Comparison of ENCODE assay signal across 2 cellular contexts in genomic region chr3:112341386-112341785, GRCh38.
TF ChIP-seq lines count a peak whose summit lies in the region.

No MANE protein-coding gene starts in this region.

TF ChIP-seq in GM23338, 12 proteins besides CTCF, POLR2A, EP300 and RAD21:
- TF ChIP-seq POLR2AphosphoS5 (IDR thresholded peaks at IDR 0.05; ENCODE audit: low read depth), result no peak
- no peak for TF ChIP-seq EZH2 (IDR thresholded peaks at IDR 0.05; ENCODE audit: low read depth, unreplicated experiment)
- TF ChIP-seq ZNF462 (CRISPR knock-in tag; IDR thresholded peaks at IDR 0.05), result no peak
- TF ChIP-seq CREB1 (CRISPR knock-in tag; IDR thresholded peaks at IDR 0.05; ENCODE audit: low read depth), result no peak
- TF ChIP-seq NANOG (IDR thresholded peaks at IDR 0.05; ENCODE audit: borderline replicate concordance), result no peak
- no peak for TF ChIP-seq ZNF331 (CRISPR knock-in tag; IDR thresholded peaks at IDR 0.05; ENCODE audit: low read depth)
- TF ChIP-seq STAT1 (IDR thresholded peaks at IDR 0.05; ENCODE audit: unreplicated experiment), result no peak
- TF ChIP-seq REST (IDR thresholded peaks at IDR 0.05; ENCODE audit: unreplicated experiment), result no peak
TF ChIP-seq in GM23338: peak in this region for 0.

TF ChIP-seq in neural cell, 6 proteins besides CTCF, POLR2A, EP300 and RAD21:
- TF ChIP-seq POLR2AphosphoS5 (IDR thresholded peaks at IDR 0.05), result no peak
- TF ChIP-seq MXI1 (conservative IDR thresholded peaks at IDR 0.05; ENCODE audit: poor library complexity, severe bottlenecking), result no peak
- TF ChIP-seq EZH2 (IDR thresholded peaks at IDR 0.05; ENCODE audit: borderline replicate concordance, insufficient read depth, low read length, poor library complexity, severe bottlenecking), result no peak
- TF ChIP-seq REST (IDR thresholded peaks at IDR 0.05; ENCODE audit: borderline replicate concordance), result no peak
- TF ChIP-seq SMC3 (conservative IDR thresholded peaks at IDR 0.05; ENCODE audit: poor library complexity), result no peak
- TF ChIP-seq TAF1 (IDR thresholded peaks at IDR 0.05; ENCODE audit: low read depth), result no peak
